In genomic region chr3:43290961-43291360, GRCh38 we compare ENCODE assay signal across 10 cellular contexts. TPM values are rescaled to one million over a fixed set of nuclear protein-coding genes. Genes with fewer than 3 reads are reported as not detected.
DNase-seq lines count a peak whose midpoint lies in the region; ATAC-seq, FAIRE-seq and TF ChIP-seq lines count a peak whose summit lies in the region.
"Had no signal": no experiment of that assay in that cellular context is flagged by ENCODE, and none has a peak within 500 bp of the region (broad histone marks: within the 10 kb centered on the region; RNA-seq: fewer than 3 reads in every experiment).

No MANE protein-coding gene starts in this region.

- no peaks in the 10 kb centered on the region for H3K36me3 Mint-ChIP-seq in astrocyte (ENCODE audit: low read depth, unreplicated experiment)

- H3K79me2 ChIP-seq in astrocyte (ENCODE audit: insufficient read depth, low read length) = peaks cover 90% of the 10 kb centered on the region

- peak overlapping the region in 8 of 11 experiments; percentile 9 to 48 (median 28); a peak in 11 of 22 replicates for H3K9ac ChIP-seq in BLaER1 treated with 17β-estradiol and CSF1 and Interleukin-3, amounts not matched to agents 10 nM and 100 nM
- no peak overlapping the region for H3K9ac ChIP-seq in IMR-90 (ENCODE audit: low read depth, low read length)
- H3K9ac ChIP-seq in astrocyte (ENCODE audit: low read length) = no peak overlapping the region

- peak overlapping the region; percentile 66 for H3K18ac ChIP-seq in IMR-90 (ENCODE audit: low read depth, low read length)

- H2AFZ ChIP-seq in IMR-90 (replicated peaks; ENCODE audit: low read length, poor library complexity) (no peak overlapping the region), astrocyte (ENCODE audit: low read depth, low read length) (no peak overlapping the region)

- no peak overlapping the region; the same call in 1 of the 2 replicates for H4K5ac ChIP-seq in IMR-90 (ENCODE audit: low read depth, low read length)

- H3K23ac ChIP-seq in IMR-90 (ENCODE audit: low read depth, low read length) = peak overlapping the region; percentile 57; the same call in 1 of the 2 replicates

- H3K9me3 ChIP-seq in BLaER1 treated with 17β-estradiol and CSF1 and Interleukin-3, amounts not matched to agents 10 nM and 100 nM (replicated peaks in 1 of 11) = no peaks in the 10 kb centered on the region
- H3K9me3 ChIP-seq in IMR-90 (ENCODE audit: control insufficient read depth, insufficient read depth, low read length) (no peaks in the 10 kb centered on the region), astrocyte (ENCODE audit: insufficient read depth, low read depth, low read length) (no peaks in the 10 kb centered on the region), lower lobe of right lung (no peaks in the 10 kb centered on the region)
- H3K9me3 ChIP-seq: SJSA1 had no signal

- H3K4me1 Mint-ChIP-seq in astrocyte (ENCODE audit: low read depth, unreplicated experiment) = peaks cover 47% of the 10 kb centered on the region

- peaks cover 31% of the 10 kb centered on the region for H3K9me1 ChIP-seq in IMR-90 (ENCODE audit: insufficient read depth, low read length)

- H4K20me1 ChIP-seq in BLaER1 treated with 17β-estradiol and CSF1 and Interleukin-3, amounts not matched to agents 10 nM and 100 nM = peaks cover 17 to 87% (median 60%) of the 10 kb centered on the region in 11 experiments; a peak in 17 of 22 replicates
- H4K20me1 ChIP-seq in IMR-90 (ENCODE audit: insufficient read depth, low read length) (peaks cover 61% of the 10 kb centered on the region), astrocyte (ENCODE audit: insufficient read depth, low read length) (peaks cover 72% of the 10 kb centered on the region)

- WGBS in IMR-90 (ENCODE audit: extremely low coverage in 2 of 2, insufficient read length in 1 of 2), 2 experiments = no CpG with 5 or more reads among the region's 5 CpGs

- no peak overlapping the region for H2BK15ac ChIP-seq in IMR-90 (ENCODE audit: low read depth, low read length)

- POLR2A ChIA-PET in IMR-90 (lab: Charles Lee; ENCODE audit: unreplicated experiment) = no interaction called here

- CTCF ChIA-PET in IMR-90 (lab: Yijun Ruan, JAX) = no interaction called here

- DNase-seq in IMR-90 (peak; percentile 42), astrocyte (ENCODE audit: low read depth) (peak; percentile 4), lower lobe of right lung (no peak), HuH-7.5 (ENCODE audit: low spot score) (no peak), anterior cingulate cortex (lab: John Stamatoyannopoulos, UW) (no peak), AG20443 (ENCODE audit: low spot score) (no peak), T-helper 9 cell (no peak)
- DNase-seq: NCI-H146 had no signal

- H3K4me3 ChIP-seq in BLaER1 treated with 17β-estradiol and CSF1 and Interleukin-3, amounts not matched to agents 10 nM and 100 nM = peak overlapping the region in 6 of 10 experiments; percentile 5 to 46 (median 28); a peak in 8 of 20 replicates
- H3K4me3 ChIP-seq in IMR-90 (ENCODE audit: insufficient read depth, low read depth, low read length) (no peak overlapping the region), astrocyte (ENCODE audit: insufficient read depth, low read depth, low read length) (no peak overlapping the region), lower lobe of right lung (peak overlapping the region; percentile 70)
- H3K4me3 ChIP-seq: SJSA1 had no signal

- no peak overlapping the region for H3K56ac ChIP-seq in IMR-90 (ENCODE audit: extremely low read depth, insufficient read depth, low read length)

- H3K27me3 Mint-ChIP-seq in astrocyte (ENCODE audit: low read depth, unreplicated experiment) = no peaks in the 10 kb centered on the region

- peaks cover 0 to 30% (median 15%) of the 10 kb centered on the region in 11 experiments; a peak in 13 of 22 replicates for H3K36me3 ChIP-seq in BLaER1 treated with 17β-estradiol and CSF1 and Interleukin-3, amounts not matched to agents 10 nM and 100 nM
- peaks cover 8% of the 10 kb centered on the region; the same call in 1 of the 2 replicates for H3K36me3 ChIP-seq in IMR-90 (ENCODE audit: control insufficient read depth, insufficient read depth, low read length)
- no peaks in the 10 kb centered on the region for H3K36me3 ChIP-seq in astrocyte (ENCODE audit: insufficient read depth, low read length)
- peaks cover 4% of the 10 kb centered on the region for H3K36me3 ChIP-seq in lower lobe of right lung

- in situ Hi-C loops in IMR-90 (cut with MboI; ENCODE audit: low sequenced_read_pairs) = no loop called here

- no peak overlapping the region for H2AK9ac ChIP-seq in IMR-90 (replicated peaks; ENCODE audit: low read depth, low read length, poor library complexity)

- no peak overlapping the region for H2BK120ac ChIP-seq in IMR-90 (ENCODE audit: low read depth, low read length)

- TF ChIP-seq CTCF in IMR-90 (conservative IDR thresholded peaks at IDR 0.05; ENCODE audit: low read depth, low read length) = no peak
- TF ChIP-seq CTCF in astrocyte (IDR thresholded peaks at IDR 0.05; ENCODE audit: insufficient read depth, low read depth, low read length) = no peak
- no peak for TF ChIP-seq CTCF in lower lobe of right lung (IDR thresholded peaks at IDR 0.05)

- no peak overlapping the region for H2BK20ac ChIP-seq in IMR-90 (ENCODE audit: low read depth, low read length)

- H3K27ac ChIP-seq in BLaER1 treated with 17β-estradiol and CSF1 and Interleukin-3, amounts not matched to agents 10 nM and 100 nM = peak overlapping the region; percentile 1 to 92 (median 42); a peak in 19 of 22 replicates
- H3K27ac ChIP-seq in IMR-90 (ENCODE audit: insufficient read depth, low read length) (peak overlapping the region; percentile 66; the same call in 1 of the 2 replicates), astrocyte (ENCODE audit: low read depth, low read length) (no peak overlapping the region), lower lobe of right lung (peak overlapping the region; percentile 83)
- H3K27ac ChIP-seq: SJSA1 had no signal

- TF ChIP-seq RAD21 in IMR-90 (IDR thresholded peaks at IDR 0.05; ENCODE audit: low read length) = no peak

- H3K4me3 Mint-ChIP-seq in astrocyte (ENCODE audit: unreplicated experiment) = no peak overlapping the region

- peaks cover 32 to 65% of the 10 kb centered on the region in 2 experiments; a peak in 3 of 4 replicates for H3K79me1 ChIP-seq in IMR-90 (ENCODE audit: low read depth in 1 of 2, low read length in 2 of 2)

- ATAC-seq in IMR-90 (ENCODE audit: low read depth) (no peak), lower lobe of right lung (no peak)

- intact Hi-C loops in IMR-90 (cut with micrococcal nuclease) (no loop called here), lower lobe of right lung (cut with DNase I) (no loop called here)

- no TSS peak for BruUV-seq in IMR-90 (replicated peaks; lab: Mats Ljungman, UMichigan)

- dilution Hi-C loops in IMR-90 (cut with HindIII; ENCODE audit: low sequenced_read_pairs, unreplicated experiment) = no loop called here

- H4K8ac ChIP-seq in IMR-90 (ENCODE audit: low read depth in 2 of 2, low read length in 2 of 2) = peak overlapping the region in 1 of 2 experiments; percentile 68; a peak in 2 of 4 replicates

- peak overlapping the region; percentile 37 for H2BK5ac ChIP-seq in IMR-90 (ENCODE audit: low read depth, low read length, poor library complexity, severe bottlenecking)

- H3K4me1 ChIP-seq in BLaER1 treated with 17β-estradiol and CSF1 and Interleukin-3, amounts not matched to agents 10 nM and 100 nM = peaks cover 51 to 84% (median 71%) of the 10 kb centered on the region in 10 experiments
- H3K4me1 ChIP-seq in IMR-90 (ENCODE audit: control insufficient read depth, insufficient read depth, low read length) = peaks cover 15% of the 10 kb centered on the region
- H3K4me1 ChIP-seq in astrocyte (ENCODE audit: insufficient read depth, low read length) = peaks cover 11% of the 10 kb centered on the region
- peaks cover 82% of the 10 kb centered on the region for H3K4me1 ChIP-seq in lower lobe of right lung

- no peak for FAIRE-seq in astrocyte (lab: Jason Lieb, UNC)

- peak overlapping the region; percentile 88 to 98 (median 93) for H3K4me2 ChIP-seq in BLaER1 treated with 17β-estradiol and CSF1 and Interleukin-3, amounts not matched to agents 10 nM and 100 nM
- H3K4me2 ChIP-seq in IMR-90 (ENCODE audit: low read depth, low read length) (peak overlapping the region; percentile 55), astrocyte (ENCODE audit: low read length) (peak overlapping the region; percentile 67)

- peak overlapping the region; percentile 43 for H3K4ac ChIP-seq in IMR-90 (ENCODE audit: low read depth, low read length)

- no peaks in the 10 kb centered on the region for H3K9me3 Mint-ChIP-seq in astrocyte (ENCODE audit: unreplicated experiment)

- no peak overlapping the region for H3K27ac Mint-ChIP-seq in astrocyte (ENCODE audit: unreplicated experiment)

- peak overlapping the region; percentile 72; the same call in 1 of the 2 replicates for H2AK5ac ChIP-seq in IMR-90 (ENCODE audit: low read depth, low read length)

- H3K27me3 ChIP-seq in BLaER1 treated with 17β-estradiol and CSF1 and Interleukin-3, amounts not matched to agents 10 nM and 100 nM = no peaks in the 10 kb centered on the region
- no peaks in the 10 kb centered on the region for H3K27me3 ChIP-seq in IMR-90 (ENCODE audit: control insufficient read depth, insufficient read depth, low read length)
- no peaks in the 10 kb centered on the region for H3K27me3 ChIP-seq in astrocyte (ENCODE audit: insufficient read depth, low read length)
- no peaks in the 10 kb centered on the region for H3K27me3 ChIP-seq in lower lobe of right lung (ENCODE audit: low read depth)
- H3K27me3 ChIP-seq: SJSA1 had no signal

- no peak overlapping the region for H4K91ac ChIP-seq in IMR-90 (ENCODE audit: insufficient read depth, low read depth, low read length)

- no peak for TF ChIP-seq POLR2A in IMR-90 (IDR thresholded peaks at IDR 0.05; ENCODE audit: low read depth, low read length)

- H3K14ac ChIP-seq in IMR-90 (replicated peaks; ENCODE audit: low read depth, low read length) = peak overlapping the region; percentile 62

TF ChIP-seq in IMR-90, 13 proteins besides CTCF, POLR2A, EP300 and RAD21 (continues in another document):
- TF ChIP-seq SMC3 (IDR thresholded peaks at IDR 0.05; ENCODE audit: low read depth, low read length) (no peak), USF2 (IDR thresholded peaks at IDR 0.05; ENCODE audit: low read depth, low read length) (no peak)

RNA-seq across cellular contexts. Expression of gene SNRK, which starts 4.6 kb away (rescaled TPM):
- total RNA-seq in IMR-90 (2012; rRNA removed) (20.6 and 23.1 TPM in 2 replicates), astrocyte (12.8 and 13.3 TPM in 2 replicates), lower lobe of right lung (55.1 TPM)
- polyA plus RNA-seq in IMR-90 (2012; rRNA removed) = 4.7 and 5.9 TPM in 2 replicates
- 1.5 and 3.2 TPM in 2 replicates for polyA plus RNA-seq in IMR-90 (2012; cell fraction: cytosol; rRNA removed)
- 9.9 and 18.3 TPM in 2 replicates for polyA plus RNA-seq in IMR-90 (2012; cell fraction: nucleus; rRNA removed; ENCODE audit: low replicate concordance)

Comparison
In these comparisons a context has a peak if more than half of its experiments do, and no peak if none do; other contexts are left out.
1. H3K4me3 ChIP-seq: peak in BLaER1 treated with 17β-estradiol and CSF1 and Interleukin-3, amounts not matched to agents 10 nM and 100 nM (6 of 10) and lower lobe of right lung (single experiment); none in IMR-90 (single experiment) and astrocyte (single experiment).
2. H3K9ac ChIP-seq: peak in BLaER1 treated with 17β-estradiol and CSF1 and Interleukin-3, amounts not matched to agents 10 nM and 100 nM (8 of 11); none in IMR-90 (single experiment) and astrocyte (single experiment).
3. DNase-seq: peak in IMR-90 (single experiment) and astrocyte (single experiment); none in lower lobe of right lung (single experiment), HuH-7.5 (single experiment), anterior cingulate cortex (0 of 58), AG20443 (single experiment) and T-helper 9 cell (single experiment).
4. Peak in every context shown above with its lines, with median percentiles within 50 percentile points of each other: H3K4me2 ChIP-seq.